Comparison of ENCODE assay signal across 8 cellular contexts in genomic region chr4:168877779-168878491, GRCh38.
DNase-seq lines count a peak whose midpoint lies in the region; ATAC-seq and TF ChIP-seq lines count a peak whose summit lies in the region.

No MANE protein-coding gene starts in this region.

- peak overlapping the region; percentile 64 for H3K27ac ChIP-seq in upper lobe of right lung

- no peak overlapping the region for H3K4me3 ChIP-seq in mucosa of stomach (ENCODE audit: low read length)
- peak overlapping the region; percentile 49 for H3K4me3 ChIP-seq in upper lobe of right lung

- ATAC-seq in upper lobe of right lung: peak; percentile 86
- no peak for ATAC-seq in GM21423 (IDR thresholded peaks at IDR 0.05; ENCODE audit: unreplicated experiment)

- intact Hi-C loops in upper lobe of right lung (cut with DNase I): no loop called here

- peaks cover 28% of the 10 kb centered on the region for H3K4me1 ChIP-seq in mucosa of stomach (ENCODE audit: control insufficient read depth, insufficient read depth, low read length)
- peaks cover 27% of the 10 kb centered on the region for H3K4me1 ChIP-seq in upper lobe of right lung

- H3K27me3 ChIP-seq in mucosa of stomach (ENCODE audit: control insufficient read depth, insufficient read depth, low read length) (no peaks in the 10 kb centered on the region), upper lobe of right lung (no peaks in the 10 kb centered on the region)

- no peak for TF ChIP-seq CTCF in upper lobe of right lung (IDR thresholded peaks at IDR 0.05)

- peak overlapping the region; percentile 24 for H3K9ac ChIP-seq in mucosa of stomach (ENCODE audit: low read length)

- no peaks in the 10 kb centered on the region for H3K36me3 ChIP-seq in mucosa of stomach (ENCODE audit: control insufficient read depth, insufficient read depth, low read length)
- H3K36me3 ChIP-seq in upper lobe of right lung: no peaks in the 10 kb centered on the region

- H3K9me3 ChIP-seq in mucosa of stomach (ENCODE audit: control insufficient read depth, low read length) (no peaks in the 10 kb centered on the region), upper lobe of right lung (no peaks in the 10 kb centered on the region)

- peak; percentile 46 for DNase-seq in activated CD4-positive, alpha-beta T cell treated with anti-CD3 and anti-CD28 coated beads for 48 hours
- no peak for DNase-seq in activated CD4-positive, alpha-beta T cell treated with anti-CD3 and anti-CD28 coated beads, Interleukin-2, amount 50 U/mL, for 4 hours
- peak; percentile 44 for DNase-seq in RPMI7951 (ENCODE audit: low read depth)
- DNase-seq in ecto neural progenitor cell (ENCODE audit: low spot score): peak; percentile 80
- DNase-seq in upper lobe of right lung: peak; percentile 86
- DNase-seq in SW 1271 (lab: John Stamatoyannopoulos, UW): no peak

Comparison
In these comparisons a context has a peak if more than half of its experiments do, and no peak if none do; other contexts are left out.
1. DNase-seq: peak in activated CD4-positive, alpha-beta T cell treated with anti-CD3 and anti-CD28 coated beads for 48 hours (single experiment), RPMI7951 (single experiment), ecto neural progenitor cell (single experiment) and upper lobe of right lung (single experiment); none in activated CD4-positive, alpha-beta T cell treated with anti-CD3 and anti-CD28 coated beads, Interleukin-2, amount 50 U/mL, for 4 hours (0 of 2) and SW 1271 (0 of 2).